In the genomic region with DNA sequence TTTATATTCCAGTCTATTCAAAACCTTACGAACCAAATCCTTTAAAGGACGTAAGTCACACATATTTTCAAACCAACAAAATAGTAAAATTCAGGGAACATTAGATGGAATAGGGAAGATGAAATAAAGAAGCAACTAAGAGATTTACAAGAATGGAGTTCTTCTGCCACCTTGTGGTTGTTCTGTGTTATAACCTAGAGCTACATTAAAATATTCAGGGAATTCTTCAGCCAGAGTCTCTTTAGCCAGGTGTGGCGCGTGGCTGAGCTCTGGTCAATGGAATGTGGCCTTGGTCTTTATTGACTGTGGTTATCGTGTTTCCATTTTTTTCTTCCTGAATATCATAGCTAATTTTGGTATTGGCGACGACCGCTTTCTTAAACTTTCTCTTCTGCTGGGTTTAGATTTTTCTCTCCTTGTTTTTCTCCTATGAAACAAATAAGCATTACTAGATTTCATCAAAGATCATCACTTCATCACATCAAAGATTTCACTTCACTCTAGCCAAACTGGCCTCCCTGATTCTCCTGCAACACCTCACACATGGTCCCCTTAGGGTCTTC, we compare ENCODE assay signal across 8 cellular contexts.
DNase-seq lines count a peak whose midpoint lies in the region; ATAC-seq, FAIRE-seq and TF ChIP-seq lines count a peak whose summit lies in the region.

No MANE protein-coding gene starts in this region.

- peaks cover 15% of the 10 kb centered on the region for H3K4me1 Mint-ChIP-seq in activated B cell treated with CpG ODN at 0.5 μM for 24 hours

- H3K4me3 ChIP-seq in cardiac muscle cell, result no peak overlapping the region

- no peak overlapping the region for H3K27ac ChIP-seq in cardiac muscle cell

- H3K27me3 Mint-ChIP-seq in activated B cell treated with CpG ODN at 0.5 μM for 24 hours, result no peaks in the 10 kb centered on the region

- POLR2A ChIA-PET in activated B cell treated with CpG ODN at 0.5 μM for 24 hours (lab: Charles Lee), result interaction anchor here (0.6 to 1.0 kb wide), 3 partner anchors 200 to 488 kb away, joined by 3 read pairs; no protein-coding TSS in a partner anchor

- no peaks in the 10 kb centered on the region for H3K4me1 ChIP-seq in cardiac muscle cell (ENCODE audit: low read depth)

- TF ChIP-seq CTCF in D721Med (IDR thresholded peaks at IDR 0.05; ENCODE audit: insufficient read depth, missing control alignments) (peak; percentile 63), activated B cell treated with CpG ODN at 0.5 μM for 24 hours (IDR thresholded peaks at IDR 0.05) (peak; percentile 99), cardiac muscle cell (IDR thresholded peaks at IDR 0.05; ENCODE audit: low read depth, low read length) (peak; percentile 55)

- peak; percentile 89 for FAIRE-seq in D721Med (lab: Jason Lieb, UNC)

- H3K27me3 ChIP-seq in cardiac muscle cell, result no peaks in the 10 kb centered on the region

- H3K36me3 Mint-ChIP-seq in activated B cell treated with CpG ODN at 0.5 μM for 24 hours (ENCODE audit: low read depth), result no peaks in the 10 kb centered on the region

- H3K27ac Mint-ChIP-seq in activated B cell treated with CpG ODN at 0.5 μM for 24 hours, result no peak overlapping the region

- H3K36me3 ChIP-seq in cardiac muscle cell, result no peaks in the 10 kb centered on the region

- intact Hi-C loops in activated B cell treated with CpG ODN at 0.5 μM for 24 hours (cut with micrococcal nuclease), result loop anchor here (1.0 to 10.0 kb wide), 9 partner anchors 36 to 1533 kb away; no protein-coding TSS in a partner anchor

- ATAC-seq in activated B cell treated with CpG ODN at 0.5 μM for 24 hours (ENCODE audit: low read depth) (peak; percentile 58), HG03039 (IDR thresholded peaks at IDR 0.05; ENCODE audit: unreplicated experiment) (no peak)

- CTCF ChIA-PET in activated B cell treated with CpG ODN at 0.5 μM for 24 hours (lab: Charles Lee), result interaction anchor here (0.8 to 2.5 kb wide), 11 partner anchors 10 to 1532 kb away, joined by 3 to 30 read pairs (median 4); no protein-coding TSS in a partner anchor

- no peaks in the 10 kb centered on the region for H3K9me3 Mint-ChIP-seq in activated B cell treated with CpG ODN at 0.5 μM for 24 hours

- DNase-seq in D721Med (ENCODE audit: insufficient read length, low spot score) (no peak), HCEC 1CT (peak; percentile 69), NCI-H2171 (lab: John Stamatoyannopoulos, UW) (peak; percentile 3), activated B cell treated with CpG ODN at 0.5 μM for 24 hours (no peak), cardiac muscle cell (ENCODE audit: low read depth in 1 of 2, low spot score in 1 of 2) (peak; percentile 77 to 79), retina (peak; percentile 42), C1 segment of cervical spinal cord (lab: John Stamatoyannopoulos, UW) (no peak)

- no peak overlapping the region for H3K4me3 Mint-ChIP-seq in activated B cell treated with CpG ODN at 0.5 μM for 24 hours

- no peaks in the 10 kb centered on the region for H3K9me3 ChIP-seq in cardiac muscle cell (ENCODE audit: low read depth)

Comparison
In these comparisons a context has a peak if more than half of its experiments do, and no peak if none do; other contexts are left out.
1. DNase-seq: peak in HCEC 1CT (single experiment), NCI-H2171 (single experiment), cardiac muscle cell (2 of 2) and retina (single experiment); none in D721Med (single experiment), activated B cell treated with CpG ODN at 0.5 μM for 24 hours (single experiment) and C1 segment of cervical spinal cord (0 of 14).
2. Peak in every context shown above with its lines, with median percentiles within 50 percentile points of each other: CTCF ChIP-seq.